Comparison of ENCODE assay signal across 17 cellular contexts in genomic region chr1:89556716-89557442, GRCh38. TPM values are rescaled to one million over a fixed set of nuclear protein-coding genes. Genes with fewer than 3 reads are reported as not detected.
DNase-seq lines count a peak whose midpoint lies in the region; ATAC-seq, FAIRE-seq and TF ChIP-seq lines count a peak whose summit lies in the region.
"Had no signal": no experiment of that assay in that cellular context is flagged by ENCODE, and none has a peak within 500 bp of the region (broad histone marks: within the 10 kb centered on the region; RNA-seq: fewer than 3 reads in every experiment).

No MANE protein-coding gene starts in this region.

- H3K27me3 ChIP-seq in liver (ENCODE audit: control insufficient read depth in 4 of 4, insufficient read depth in 4 of 4, low read length in 3 of 4): no peaks in the 10 kb centered on the region
- H3K27me3 ChIP-seq in HepG2 (ENCODE audit: control insufficient read depth in 1 of 2, insufficient read depth in 2 of 2, low read length in 2 of 2): no peaks in the 10 kb centered on the region
- no peaks in the 10 kb centered on the region for H3K27me3 ChIP-seq in K562 (ENCODE audit: control insufficient read depth in 2 of 2, insufficient read depth in 2 of 2, low read length in 2 of 2)
- H3K27me3 ChIP-seq in right cardiac atrium (ENCODE audit: control insufficient read depth, insufficient read depth): no peaks in the 10 kb centered on the region

- no peaks in the 10 kb centered on the region for H3K36me3 ChIP-seq in liver (ENCODE audit: control insufficient read depth in 4 of 4, insufficient read depth in 3 of 4, low read depth in 1 of 4, low read length in 3 of 4)
- H3K36me3 ChIP-seq in HepG2 (replicated peaks in 1 of 2; ENCODE audit: control insufficient read depth in 1 of 2, insufficient read depth in 2 of 2, low read length in 2 of 2): peaks cover 0 to 3% of the 10 kb centered on the region in 2 experiments; a peak in 1 of 5 replicates
- peaks cover 73% of the 10 kb centered on the region; the same call in 2 of the 3 replicates for H3K36me3 ChIP-seq in K562 (ENCODE audit: control insufficient read depth, insufficient read depth, low read length)

- TF ChIP-seq CTCF in liver (IDR thresholded peaks at IDR 0.05; ENCODE audit: low read depth, low read length, missing input control): no peak
- TF ChIP-seq CTCF in HepG2 (CRISPR knock-in tag; IDR thresholded peaks at IDR 0.05): no peak
- TF ChIP-seq CTCF in K562 (IDR thresholded peaks at IDR 0.05 in 2 of 3, conservative IDR thresholded peaks at IDR 0.05 in 1 of 3; ENCODE audit: insufficient read depth in 2 of 3, low read depth in 1 of 3, low read length in 3 of 3): no peak

- H3K9me1 ChIP-seq in K562 (ENCODE audit: control insufficient read depth, insufficient read depth, low read length): no peaks in the 10 kb centered on the region

- H3K4me3 ChIP-seq in liver (ENCODE audit: low read depth in 1 of 3, low read length in 3 of 3): no peak overlapping the region
- H3K4me3 ChIP-seq in HepG2 (replicated peaks in 1 of 3; ENCODE audit: insufficient read depth in 1 of 3, low read depth in 2 of 3, low read length in 3 of 3): no peak overlapping the region
- no peak overlapping the region for H3K4me3 ChIP-seq in K562
- H3K4me3 ChIP-seq in right cardiac atrium (ENCODE audit: low read length): no peak overlapping the region
- H3K4me3 ChIP-seq: HAP-1 had no signal

- H3K9me3 ChIP-seq in liver (ENCODE audit: control insufficient read depth in 4 of 4, low read length in 3 of 4): no peaks in the 10 kb centered on the region
- H3K9me3 ChIP-seq in HepG2 (ENCODE audit: low read length): no peaks in the 10 kb centered on the region
- H3K9me3 ChIP-seq in K562 (replicated peaks; ENCODE audit: control insufficient read depth, insufficient read depth, low read depth, low read length): peaks cover 4% of the 10 kb centered on the region; the same call in 1 of the 2 replicates
- no peaks in the 10 kb centered on the region for H3K9me3 ChIP-seq in right cardiac atrium (ENCODE audit: control insufficient read depth, low read length)
- H3K9me3 ChIP-seq: HAP-1 had no signal

- H3K79me2 ChIP-seq in HepG2 (ENCODE audit: insufficient read depth, low read length): no peaks in the 10 kb centered on the region
- H3K79me2 ChIP-seq in K562 (ENCODE audit: control insufficient read depth, insufficient read depth, low read length): peaks cover 56% of the 10 kb centered on the region

- POLR2A ChIA-PET in HepG2 (lab: Yijun Ruan, JAX): no interaction called here
- POLR2A ChIA-PET in K562 (lab: Yijun Ruan, JAX): interaction anchor here (0.6 to 0.8 kb wide), 2 partner anchors 10 to 387 kb away, joined by 3 to 4 read pairs; no protein-coding TSS in a partner anchor

- FAIRE-seq in HepG2 (lab: Jason Lieb, UNC) (no peak), K562 (lab: Jason Lieb, UNC) (peak; percentile 19)
- FAIRE-seq: D721Med had no signal

- intact Hi-C loops in HepG2 (cut with micrococcal nuclease; ENCODE audit: unreplicated experiment) (no loop called here), K562 (cut with micrococcal nuclease) (no loop called here), right cardiac atrium (cut with DNase I) (no loop called here)

- no peak for TF ChIP-seq POLR2A in HepG2 (IDR thresholded peaks at IDR 0.05; ENCODE audit: insufficient read depth in 1 of 2, low read depth in 2 of 2, low read length in 2 of 2)
- no peak for TF ChIP-seq POLR2A in K562 (conservative IDR thresholded peaks at IDR 0.05)

- no peak for ATAC-seq in HepG2
- no peak for ATAC-seq in K562
- peak; percentile 74 to 94 for ATAC-seq in right cardiac atrium
- ATAC-seq in HG02678 (IDR thresholded peaks at IDR 0.05; ENCODE audit: unreplicated experiment): no peak
- ATAC-seq: T-helper 17 cell, WTC11 had no signal

- H3K9ac ChIP-seq in liver (ENCODE audit: low read depth in 1 of 2, low read length in 2 of 2): no peak overlapping the region
- H3K9ac ChIP-seq in HepG2 (ENCODE audit: insufficient read depth, low read depth, low read length): no peak overlapping the region
- no peak overlapping the region for H3K9ac ChIP-seq in K562 (ENCODE audit: insufficient read depth in 1 of 2, low read depth in 2 of 2, low read length in 2 of 2)

- WGBS in liver: 74% methylated on average over 3 of the region's 3 CpGs
- 96% methylated on average over 3 of the region's 3 CpGs for WGBS in HepG2 (ENCODE audit: low lambda C conversion rate)
- WGBS in K562 (ENCODE audit: insufficient coverage, low coverage, missing lambda C conversion rate): 97% methylated on average over 3 of the region's 3 CpGs
- WGBS in right cardiac atrium: 81% methylated on average over 3 of the region's 3 CpGs

- DNase-seq in HepG2 (ENCODE audit: low spot score): no peak
- DNase-seq in K562 (ENCODE audit: extremely low read depth in 1 of 4, low spot score in 3 of 4): no peak
- no peak for DNase-seq in right cardiac atrium
- DNase-seq in DMS153 treated with DMSO at 0.1 percent for 48 hours (lab: John Stamatoyannopoulos, UW; ENCODE audit: unreplicated experiment): no peak
- DNase-seq in activated CD8-positive, alpha-beta memory T cell treated with anti-CD3 and anti-CD28 coated beads, Interleukin-2, amount 50 U/mL, for 48 hours: no peak
- DNase-seq: activated naive CD4-positive, alpha-beta T cell; erythroblast; KBM-7; NCI-H1048; NCI-H2029 treated with DMSO at 0.1 percent for 48 hours; stimulated activated CD4-positive, alpha-beta T cell treated with anti-CD3 and anti-CD28 coated beads, Interleukin-1b, Interleukin-23, amount 100 ng/mL, for 48 hours; T-helper 17 cell had no signal

- CTCF ChIA-PET in HepG2 (lab: Yijun Ruan, JAX; ENCODE audit: low intra/inter-chr PET ratio, low total read pairs) (no interaction called here), K562 (lab: Yijun Ruan, JAX; ENCODE audit: low intra/inter-chr PET ratio) (no interaction called here)

- in situ Hi-C loops in HepG2 (cut with HindIII; ENCODE audit: extremely low pct_ligation_motif_present, low pct_unique_long_range_greater_than_20kb): no loop called here
- in situ Hi-C loops in K562 (cut with MboI): no loop called here

- TF ChIP-seq RAD21 in liver (IDR thresholded peaks at IDR 0.05): no peak
- no peak for TF ChIP-seq RAD21 in HepG2 (CRISPR knock-in tag; IDR thresholded peaks at IDR 0.05)
- TF ChIP-seq RAD21 in K562 (CRISPR knock-in tag; conservative IDR thresholded peaks at IDR 0.05 in 1 of 2, IDR thresholded peaks at IDR 0.05 in 1 of 2): no peak

- H3K27ac ChIP-seq in liver (ENCODE audit: low read depth in 1 of 2, low read length in 2 of 2) (no peak overlapping the region), HepG2 (ENCODE audit: extremely low read length, insufficient read depth, low read length) (no peak overlapping the region), K562 (ENCODE audit: extremely low read depth, low read depth, low read length) (no peak overlapping the region), right cardiac atrium (ENCODE audit: low read length) (peak overlapping the region; percentile 36)

- BruUV-seq in HepG2 (replicated peaks; lab: Mats Ljungman, UMichigan) (no TSS peak), K562 (replicated peaks; lab: Mats Ljungman, UMichigan) (no TSS peak)

- no peak overlapping the region for H2AFZ ChIP-seq in HepG2 (ENCODE audit: low read length)
- H2AFZ ChIP-seq in K562 (ENCODE audit: low read depth, low read length): no peak overlapping the region

- H4K20me1 ChIP-seq in HepG2 (ENCODE audit: insufficient read depth, low read length) (no peaks in the 10 kb centered on the region), K562 (replicated peaks; ENCODE audit: control insufficient read depth, insufficient read depth, low read length) (no peaks in the 10 kb centered on the region)

- H3K4me1 ChIP-seq in liver (ENCODE audit: control insufficient read depth in 4 of 4, insufficient read depth in 4 of 4, low read length in 3 of 4): peaks cover 2 to 13% (median 7%) of the 10 kb centered on the region in 4 donors
- H3K4me1 ChIP-seq in HepG2 (ENCODE audit: insufficient read depth, low read length): 0 out of 2 replicates have a peak, but pooled peaks cover 16% of the 10 kb centered on the region
- peaks cover 0 to 14% of the 10 kb centered on the region in 2 experiments; a peak in 2 of 5 replicates for H3K4me1 ChIP-seq in K562 (replicated peaks in 1 of 2; ENCODE audit: control insufficient read depth in 2 of 2, insufficient read depth in 2 of 2, low read length in 2 of 2)
- H3K4me1 ChIP-seq in right cardiac atrium (ENCODE audit: control insufficient read depth, insufficient read depth, low read length): peaks cover 2% of the 10 kb centered on the region

- TF ChIP-seq EP300 in HepG2 (IDR thresholded peaks at IDR 0.05; ENCODE audit: low read depth in 2 of 2, low read length in 2 of 2): no peak
- no peak for TF ChIP-seq EP300 in HepG2 (CRISPR knock-in tag; IDR thresholded peaks at IDR 0.05; ENCODE audit: borderline replicate concordance)
- TF ChIP-seq EP300 in K562 (IDR thresholded peaks at IDR 0.05; ENCODE audit: low read length): no peak

- H3K4me2 ChIP-seq in HepG2 (ENCODE audit: low read depth, low read length) (no peak overlapping the region), K562 (ENCODE audit: insufficient read depth, low read length) (no peak overlapping the region)

RNA-seq across cellular contexts. Expression of gene LRRC8B, which starts 32.2 kb away (rescaled TPM):
- total RNA-seq in liver: 1 to 10 TPM; 2.6 to 4.3 TPM
- 1 to 10 TPM; 1.2 to 2.5 TPM for polyA plus RNA-seq in liver
- 7.6 and 9.2 TPM in 2 replicates for total RNA-seq in HepG2 (2016; rRNA removed; fragmentation: Illumina TruSeq; extraction: Trizol)
- 1.1 and 1.4 TPM in 2 replicates for total RNA-seq in HepG2 (2016; cell fraction: cytosol; rRNA removed; fragmentation: Illumina TruSeq; extraction: Trizol; ENCODE audit: low read depth)
- total RNA-seq in HepG2 (2016; cell fraction: insoluble cytoplasmic fraction; rRNA removed; fragmentation: Illumina TruSeq; extraction: Trizol): 6.9 and 9.0 TPM in 2 replicates
- 5.0 and 5.5 TPM in 2 replicates for total RNA-seq in HepG2 (2016; cell fraction: membrane; rRNA removed; fragmentation: Illumina TruSeq; extraction: Trizol)
- 6.7 and 7.5 TPM in 2 replicates for total RNA-seq in HepG2 (2016; cell fraction: nucleus; rRNA removed; fragmentation: Illumina TruSeq; extraction: Trizol)
- 4.9 TPM in 2 replicates for polyA plus RNA-seq in HepG2 (2011; rRNA removed)
- polyA plus RNA-seq in HepG2 (2011; cell fraction: cytosol; rRNA removed): 5.2 and 6.2 TPM in 2 replicates
- 3.8 and 4.7 TPM in 2 replicates for polyA plus RNA-seq in HepG2 (2011; cell fraction: nucleus; rRNA removed)
- 4.1 and 4.3 TPM in 2 replicates for polyA plus RNA-seq in HepG2 (2012)
- polyA plus RNA-seq in HepG2 (2016; cell fraction: cytosol; fragmentation: Illumina TruSeq; extraction: Trizol; ENCODE audit: low read depth): 0.52 and 0.54 TPM in 2 replicates
- 7.3 and 7.9 TPM in 2 replicates for polyA plus RNA-seq in HepG2 (2016; cell fraction: insoluble cytoplasmic fraction; fragmentation: Illumina TruSeq; extraction: Trizol; ENCODE audit: low read depth)
- polyA plus RNA-seq in HepG2 (2016; cell fraction: membrane; fragmentation: Illumina TruSeq; extraction: Trizol; ENCODE audit: low read depth): 2.1 and 2.2 TPM in 2 replicates
- polyA plus RNA-seq in HepG2 (2016; cell fraction: nucleus; fragmentation: Illumina TruSeq; extraction: Trizol; ENCODE audit: insufficient read depth, low read depth): 6.1 and 6.2 TPM in 2 replicates
- polyA minus RNA-seq in HepG2 (2011; rRNA and poly(A)+ RNA removed; ENCODE audit: low replicate concordance): 25.7 and 28.2 TPM in 2 replicates
- 10.6 and 10.9 TPM in 2 replicates for polyA minus RNA-seq in HepG2 (2011; cell fraction: cytosol; rRNA and poly(A)+ RNA removed)
- 12.4 and 17.7 TPM in 2 replicates for polyA minus RNA-seq in HepG2 (2011; cell fraction: nucleus; rRNA and poly(A)+ RNA removed)
- 81.4 and 138 TPM in 2 replicates for total RNA-seq in K562 (2011; cell fraction: chromatin; rRNA removed; ENCODE audit: low replicate concordance)
- 30.5 and 31.5 TPM in 2 replicates for total RNA-seq in K562 (2011; cell fraction: nucleolus; rRNA removed)
- 59.8 and 105 TPM in 2 replicates for total RNA-seq in K562 (2011; cell fraction: nucleoplasm; rRNA removed)
- total RNA-seq in K562 (2014; rRNA removed): 9.2 and 9.7 TPM in 2 replicates
- total RNA-seq in K562 (2014; rRNA removed; fragmentation: Illumina TruSeq; extraction: Trizol): 17.1 and 21.9 TPM in 2 replicates
- total RNA-seq in K562 (2015; rRNA removed; fragmentation: Illumina TruSeq; extraction: Trizol): 13.5 and 14.4 TPM in 2 replicates
- total RNA-seq in K562 (2021): 20.3 and 25.7 TPM in 2 replicates
- polyA plus RNA-seq in K562 (2011; rRNA removed): 42.3 and 43.7 TPM in 2 replicates
- 41.1 and 45.8 TPM in 2 replicates for polyA plus RNA-seq in K562 (2011; cell fraction: cytosol; rRNA removed)
- polyA plus RNA-seq in K562 (2011; cell fraction: nucleus; rRNA removed): 32.4 and 41.6 TPM in 2 replicates
- 9.3 and 9.9 TPM in 2 replicates for polyA plus RNA-seq in K562 (2012)
- 15.8 and 16.0 TPM in 2 replicates for polyA plus RNA-seq in K562 (2014; fragmentation: Illumina TruSeq; extraction: Trizol)
- polyA plus RNA-seq in K562 (2014; fragmentation: Nextera tagmentation; extraction: Ambion mirVana): 1 to 10 TPM; 4.3 to 5.7 TPM
- polyA plus RNA-seq in K562 (2014; rRNA removed): 10.5 and 12.3 TPM in 2 replicates
- polyA minus RNA-seq in K562 (2011; rRNA and poly(A)+ RNA removed): 79.3 and 80.5 TPM in 2 replicates
- polyA minus RNA-seq in K562 (2011; cell fraction: cytosol; rRNA and poly(A)+ RNA removed): 32.1 and 35.7 TPM in 2 replicates
- polyA minus RNA-seq in K562 (2011; cell fraction: nucleus; rRNA and poly(A)+ RNA removed): 33.3 and 46.1 TPM in 2 replicates
- total RNA-seq in right cardiac atrium: 1 to 10 TPM; 3.4 to 5.6 (median 5.2) TPM
- 1.4 TPM for polyA plus RNA-seq in right cardiac atrium

Comparison
In these comparisons a context has a peak if more than half of its experiments do, and no peak if none do; other contexts are left out.
1. ATAC-seq: peak in right cardiac atrium (2 of 2); none in HepG2 (single experiment), K562 (single experiment) and HG02678 (single experiment).